ENCODE assay signal across 22 cellular contexts in genomic region chr17:62045517-62045916, GRCh38.
"Had no signal": no experiment of that assay in that cellular context is flagged by ENCODE, and none has a peak within 500 bp of the region (broad histone marks: within the 10 kb centered on the region; RNA-seq: fewer than 3 reads in every experiment).

No MANE protein-coding gene starts in this region.

- H3K27me3 ChIP-seq: breast epithelium, ovary, tibial artery had no signal

- H3K4me1 Mint-ChIP-seq: endodermal cell had no signal

- DNase-seq: activated CD4-positive, alpha-beta T cell treated with anti-CD3 and anti-CD28 coated beads, Interleukin-2, amount 10 ng/mL, durations not matched to agents 7 days and 5 days; activated CD8-positive, alpha-beta memory T cell treated with anti-CD3 and anti-CD28 coated beads, Interleukin-2, amount 10 ng/mL, durations not matched to agents 7 days and 5 days; activated CD8-positive, alpha-beta T cell treated with anti-CD3 and anti-CD28 coated beads for 36 hours; activated gamma-delta T cell treated with Interleukin-2 at 50 U/mL for 16 hours; activated T-cell treated with anti-CD3 and anti-CD28 coated beads for 4 hours; endodermal cell; immature natural killer cell; naive thymus-derived CD4-positive, alpha-beta T cell; ovary; right cardiac atrium; stimulated activated CD4-positive, alpha-beta T cell treated with anti-CD3 and anti-CD28 coated beads, Interleukin-12 subunit alpha, Interleukin-12 subunit beta, amount 100 ng/mL, for 4 hours; stimulated activated CD4-positive, alpha-beta T cell treated with anti-CD3 and anti-CD28 coated beads, Interleukin-4, amount 100 ng/mL, for 4 hours; stimulated activated naive CD8-positive, alpha-beta T cell treated with anti-CD3 and anti-CD28 coated beads, Interleukin-15, amount 100 ng/mL, for 72 hours; tibial artery had no signal

- H3K27me3 Mint-ChIP-seq: activated CD4-positive, alpha-beta T cell treated with anti-CD3 and anti-CD28 coated beads, Interleukin-2, amount 10 ng/mL, durations not matched to agents 7 days and 5 days; activated CD8-positive, alpha-beta memory T cell treated with anti-CD3 and anti-CD28 coated beads, Interleukin-2, amount 10 ng/mL, durations not matched to agents 7 days and 5 days; activated CD8-positive, alpha-beta T cell treated with anti-CD3 and anti-CD28 coated beads for 36 hours; naive thymus-derived CD4-positive, alpha-beta T cell; stimulated activated naive CD8-positive, alpha-beta T cell treated with anti-CD3 and anti-CD28 coated beads, Interleukin-15, amount 100 ng/mL, for 72 hours had no signal

- H3K9me3 Mint-ChIP-seq: activated CD4-positive, alpha-beta T cell treated with anti-CD3 and anti-CD28 coated beads, Interleukin-2, amount 10 ng/mL, durations not matched to agents 7 days and 5 days; activated CD8-positive, alpha-beta T cell treated with anti-CD3 and anti-CD28 coated beads for 36 hours; activated naive CD4-positive, alpha-beta T cell treated with anti-CD3 and anti-CD28 coated beads, Interleukin-2, amount 50 U/mL, for 72 hours; endodermal cell; immature natural killer cell; naive thymus-derived CD4-positive, alpha-beta T cell; stimulated activated naive CD8-positive, alpha-beta T cell treated with anti-CD3 and anti-CD28 coated beads, Interleukin-15, amount 100 ng/mL, for 72 hours; T-helper 1 cell treated with Interleukin-12 subunit alpha and Interleukin-12 subunit beta and Interleukin-4 antibody, amounts not matched to agents 30 μg/mL and 1 μg/mL, for 36 hours had no signal

- H3K27ac Mint-ChIP-seq: activated CD4-positive, alpha-beta T cell treated with anti-CD3 and anti-CD28 coated beads, Interleukin-2, amount 10 ng/mL, durations not matched to agents 7 days and 5 days; activated CD8-positive, alpha-beta memory T cell treated with anti-CD3 and anti-CD28 coated beads, Interleukin-2, amount 10 ng/mL, durations not matched to agents 7 days and 5 days; activated CD8-positive, alpha-beta T cell treated with anti-CD3 and anti-CD28 coated beads for 36 hours; activated naive CD4-positive, alpha-beta T cell treated with anti-CD3 and anti-CD28 coated beads, Interleukin-2, amount 50 U/mL, for 72 hours; endodermal cell; T-helper 1 cell treated with Interleukin-12 subunit alpha and Interleukin-12 subunit beta and Interleukin-4 antibody, amounts not matched to agents 30 μg/mL and 1 μg/mL, for 36 hours had no signal

- H3K4me3 Mint-ChIP-seq: activated CD4-positive, alpha-beta T cell treated with anti-CD3 and anti-CD28 coated beads, Interleukin-2, amount 10 ng/mL, durations not matched to agents 7 days and 5 days; activated CD8-positive, alpha-beta memory T cell treated with anti-CD3 and anti-CD28 coated beads, Interleukin-2, amount 10 ng/mL, durations not matched to agents 7 days and 5 days; activated CD8-positive, alpha-beta T cell treated with anti-CD3 and anti-CD28 coated beads for 36 hours; endodermal cell; immature natural killer cell; stimulated activated naive CD8-positive, alpha-beta T cell treated with anti-CD3 and anti-CD28 coated beads, Interleukin-15, amount 100 ng/mL, for 72 hours; T-helper 1 cell treated with Interleukin-12 subunit alpha and Interleukin-12 subunit beta and Interleukin-4 antibody, amounts not matched to agents 30 μg/mL and 1 μg/mL, for 36 hours had no signal

- H3K9me3 ChIP-seq: breast epithelium, ovary, prostate gland, tibial artery had no signal

- H3K4me1 ChIP-seq: breast epithelium, prostate gland had no signal

- H3K27ac ChIP-seq: breast epithelium, coronary artery, epithelial cell of prostate, ovary, prostate gland, tibial artery had no signal

- ATAC-seq: activated CD4-positive, CD25-positive, alpha-beta regulatory T cell treated with anti-CD3 and anti-CD28 coated beads, Interleukin-2, amount 50 U/mL, for 24 hours; activated CD8-positive, alpha-beta memory T cell treated with anti-CD3 and anti-CD28 coated beads, Interleukin-2, amount 10 ng/mL, durations not matched to agents 7 days and 5 days; activated CD8-positive, alpha-beta T cell treated with anti-CD3 and anti-CD28 coated beads for 36 hours; activated naive CD4-positive, alpha-beta T cell treated with anti-CD3 and anti-CD28 coated beads, Interleukin-2, amount 50 U/mL, for 72 hours; left lobe of liver; naive thymus-derived CD4-positive, alpha-beta T cell; right cardiac atrium; stimulated activated naive CD8-positive, alpha-beta T cell treated with anti-CD3 and anti-CD28 coated beads, Interleukin-15, amount 100 ng/mL, for 72 hours had no signal
